Comparison of ENCODE assay signal across 19 cellular contexts in genomic region chr7:142554555-142555532, GRCh38.
DNase-seq lines count a peak whose midpoint lies in the region; ATAC-seq and TF ChIP-seq lines count a peak whose summit lies in the region.
"Had no signal": no experiment of that assay in that cellular context is flagged by ENCODE, and none has a peak within 500 bp of the region (broad histone marks: within the 10 kb centered on the region; RNA-seq: fewer than 3 reads in every experiment).

No MANE protein-coding gene starts in this region.

- no peaks in the 10 kb centered on the region for H3K27me3 ChIP-seq in ovary
- H3K27me3 ChIP-seq: BE2C had no signal

- peak; percentile 64 for DNase-seq in AG10803 (ENCODE audit: low read depth)
- DNase-seq in HCEC 1CT: peak; percentile 64
- no peak for DNase-seq in T-cell
- peak; percentile 62 to 66 for DNase-seq in foreskin fibroblast
- DNase-seq in AML-193 (lab: John Stamatoyannopoulos, UW): no peak
- no peak for DNase-seq in ovary
- DNase-seq in activated gamma-delta T cell (lab: John Stamatoyannopoulos, UW): no peak
- no peak for DNase-seq in glutamatergic neuron
- DNase-seq: BE2C; caudate nucleus; effector CD8-positive, alpha-beta T cell; foreskin melanocyte; left ventricle myocardium superior; NCI-H187 treated with DMSO at 0.1 percent for 48 hours; NCI-H510A treated with DMSO at 0.1 percent for 48 hours had no signal

- intact Hi-C loops in ovary (cut with DNase I): no loop called here

- peaks cover 3% of the 10 kb centered on the region in 2 donors for H3K27me3 Mint-ChIP-seq in T-cell
- no peaks in the 10 kb centered on the region for H3K27me3 Mint-ChIP-seq in glutamatergic neuron (ENCODE audit: unreplicated experiment)

- no peak for ATAC-seq in T-cell (replicated peaks in 1 of 4)
- ATAC-seq: activated naive CD4-positive, alpha-beta T cell treated with anti-CD3 and anti-CD28 coated beads, Interleukin-2, amount 50 U/mL, for 72 hours; left ventricle myocardium superior had no signal

- CTCF ChIA-PET in T-cell (lab: Charles Lee): interaction anchor here in 1 of 2 donors (1.0 kb wide), 1 partner anchor 71 kb away, joined by 3 read pairs; no protein-coding TSS in a partner anchor

- peak overlapping the region in 1 of 3 donors; percentile 47 for H3K4me3 Mint-ChIP-seq in T-cell
- H3K4me3 Mint-ChIP-seq in glutamatergic neuron (ENCODE audit: unreplicated experiment): no peak overlapping the region
- H3K4me3 Mint-ChIP-seq: stimulated activated naive CD8-positive, alpha-beta T cell treated with anti-CD3 and anti-CD28 coated beads, Interleukin-15, Interleukin-2, amounts not matched to agents 100 ng/mL and 50 ng/mL, for 24 hours had no signal

- no peaks in the 10 kb centered on the region for H3K4me1 ChIP-seq in ovary (ENCODE audit: insufficient read depth)
- H3K4me1 ChIP-seq: BE2C had no signal

- no peak for TF ChIP-seq EP300 in ovary (IDR thresholded peaks at IDR 0.05)

- H3K36me3 ChIP-seq in ovary: no peaks in the 10 kb centered on the region
- H3K36me3 ChIP-seq: BE2C had no signal

- H3K27ac Mint-ChIP-seq in T-cell (peak overlapping the region; percentile 15 to 28), glutamatergic neuron (ENCODE audit: unreplicated experiment) (no peak overlapping the region)
- H3K27ac Mint-ChIP-seq: activated naive CD4-positive, alpha-beta T cell treated with anti-CD3 and anti-CD28 coated beads, Interleukin-2, amount 50 U/mL, for 72 hours; progenitor cell of endocrine pancreas; stimulated activated naive CD8-positive, alpha-beta T cell treated with anti-CD3 and anti-CD28 coated beads, Interleukin-15, Interleukin-2, amounts not matched to agents 100 ng/mL and 50 ng/mL, for 24 hours had no signal

- POLR2A ChIA-PET in T-cell (lab: Charles Lee): interaction anchor here in 1 of 2 donors (0.6 kb wide), 1 partner anchor 24 kb away, joined by 7 read pairs; no protein-coding TSS in a partner anchor

- H3K36me3 Mint-ChIP-seq in T-cell (no peaks in the 10 kb centered on the region), glutamatergic neuron (ENCODE audit: unreplicated experiment) (no peaks in the 10 kb centered on the region)
- H3K36me3 Mint-ChIP-seq: activated naive CD4-positive, alpha-beta T cell treated with anti-CD3 and anti-CD28 coated beads, Interleukin-2, amount 50 U/mL, for 72 hours had no signal

- 72 to 75% (median 73%) methylated on average over 10 of the region's 10 CpGs for WGBS in ovary, 3 donors

- H3K27ac ChIP-seq in ovary: no peak overlapping the region
- H3K27ac ChIP-seq: VCaP had no signal

- no peak for TF ChIP-seq CTCF in AG10803 (conservative IDR thresholded peaks at IDR 0.05; ENCODE audit: low read length)
- TF ChIP-seq CTCF in foreskin fibroblast (IDR thresholded peaks at IDR 0.05; ENCODE audit: low read depth, low read length): no peak
- TF ChIP-seq CTCF in ovary (IDR thresholded peaks at IDR 0.05): no peak
- no peak for TF ChIP-seq CTCF in glutamatergic neuron (IDR thresholded peaks at IDR 0.05; ENCODE audit: partially characterized antibody, unreplicated experiment)

- H3K4me1 Mint-ChIP-seq in T-cell (peaks cover 0 to 3% (median 3%) of the 10 kb centered on the region in 3 donors), glutamatergic neuron (ENCODE audit: low read depth, unreplicated experiment) (peaks cover 2% of the 10 kb centered on the region)

- H3K9me3 Mint-ChIP-seq in T-cell (no peaks in the 10 kb centered on the region), glutamatergic neuron (ENCODE audit: unreplicated experiment) (no peaks in the 10 kb centered on the region)
- H3K9me3 Mint-ChIP-seq: activated naive CD4-positive, alpha-beta T cell treated with anti-CD3 and anti-CD28 coated beads, Interleukin-2, amount 50 U/mL, for 72 hours; stimulated activated naive CD8-positive, alpha-beta T cell treated with anti-CD3 and anti-CD28 coated beads, Interleukin-15, Interleukin-2, amounts not matched to agents 100 ng/mL and 50 ng/mL, for 24 hours had no signal

- no peak for TF ChIP-seq POLR2A in ovary (IDR thresholded peaks at IDR 0.05)

- H3K4me3 ChIP-seq in AG10803 (ENCODE audit: low read length) (no peak overlapping the region), foreskin fibroblast (ENCODE audit: low read depth in 1 of 2, low read length in 2 of 2) (no peak overlapping the region), ovary (no peak overlapping the region)

- H3K9me3 ChIP-seq in ovary: no peaks in the 10 kb centered on the region
- H3K9me3 ChIP-seq: BE2C had no signal

Comparison
In these comparisons a context has a peak if more than half of its experiments do, and no peak if none do; other contexts are left out.
1. DNase-seq: peak in AG10803 (single experiment), HCEC 1CT (single experiment) and foreskin fibroblast (2 of 2); none in T-cell (0 of 34), AML-193 (0 of 2), ovary (0 of 5), activated gamma-delta T cell (single experiment) and glutamatergic neuron (single experiment).